ENCODE assay signal across 28 cellular contexts in the genomic region with DNA sequence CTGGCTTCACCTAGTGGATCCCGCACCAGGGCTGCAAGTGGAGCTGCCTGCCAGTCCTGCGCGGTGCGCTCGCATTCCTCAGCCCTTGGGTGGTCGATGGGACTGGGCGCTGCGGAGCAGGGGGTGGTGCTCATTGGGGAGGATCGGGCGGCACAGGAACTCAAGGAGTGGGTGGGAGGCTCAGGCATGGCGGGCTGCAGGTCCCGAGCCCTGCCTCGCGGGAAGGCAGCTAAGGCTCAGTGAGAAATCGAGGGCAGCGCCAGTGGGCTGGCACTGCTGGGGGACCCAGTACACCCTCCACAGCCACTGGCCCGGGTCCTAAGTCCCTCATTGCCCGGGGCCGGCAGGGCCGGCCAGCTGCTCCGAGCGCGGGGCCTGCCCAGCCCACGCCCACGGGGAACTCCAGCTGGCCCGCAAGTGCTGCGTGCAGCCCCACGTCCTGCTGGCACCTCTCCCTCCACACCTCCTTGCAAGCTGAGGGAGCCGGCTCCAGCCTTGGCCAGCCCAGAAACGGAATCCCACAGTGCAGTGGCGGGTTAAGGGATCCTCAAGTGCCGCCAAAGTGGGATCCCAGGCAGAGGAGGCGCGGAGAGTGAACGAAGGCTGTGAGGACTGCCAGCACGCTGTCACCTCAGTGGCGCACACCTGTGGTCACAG.
"Had no signal": no experiment of that assay in that cellular context is flagged by ENCODE, and none has a peak within 500 bp of the region (broad histone marks: within the 10 kb centered on the region; RNA-seq: fewer than 3 reads in every experiment).

No MANE protein-coding gene starts in this region.

- H3K27ac ChIP-seq: colonic mucosa, coronary artery, dorsolateral prefrontal cortex, epithelial cell of prostate, esophagus muscularis mucosa, esophagus squamous epithelium, foreskin keratinocyte, gastrocnemius medialis, gastroesophageal sphincter, heart left ventricle, heart right ventricle, hepatocyte had no signal

- H3K4me3 ChIP-seq: colonic mucosa, coronary artery, dorsolateral prefrontal cortex, esophagus muscularis mucosa, esophagus squamous epithelium, gastrocnemius medialis, gastroesophageal sphincter, heart left ventricle, heart right ventricle, hepatocyte had no signal

- H3K36me3 ChIP-seq: colonic mucosa, esophagus muscularis mucosa, esophagus squamous epithelium, gastrocnemius medialis, gastroesophageal sphincter, heart left ventricle, heart right ventricle had no signal

- H3K79me2 ChIP-seq: hepatocyte had no signal

- DNase-seq: colonic mucosa; cortex of kidney; dermis blood vessel endothelial cell; dorsolateral prefrontal cortex; effector CD4-positive, alpha-beta T cell; effector CD8-positive, alpha-beta T cell; effector memory CD4-positive, alpha-beta T cell; effector memory CD8-positive, alpha-beta T cell; endodermal cell; erythroblast; esophagus squamous epithelium; foreskin fibroblast; foreskin keratinocyte; foreskin melanocyte; gastrocnemius medialis; glutamatergic neuron; head of caudate nucleus; heart left ventricle; heart right ventricle had no signal

- H3K27me3 ChIP-seq: colonic mucosa, esophagus muscularis mucosa, esophagus squamous epithelium, foreskin keratinocyte, gastrocnemius medialis, gastroesophageal sphincter, hepatocyte had no signal

- H2AFZ ChIP-seq: hepatocyte had no signal

- H3K4me2 ChIP-seq: hepatocyte had no signal

- H3K9me3 ChIP-seq: colonic mucosa, esophagus muscularis mucosa, esophagus squamous epithelium, gastrocnemius medialis, gastroesophageal sphincter, heart left ventricle, heart right ventricle had no signal

- H3K4me1 ChIP-seq: colonic mucosa, esophagus muscularis mucosa, esophagus squamous epithelium, foreskin keratinocyte, gastrocnemius medialis, gastroesophageal sphincter, heart left ventricle, heart right ventricle had no signal

- ATAC-seq: effector memory CD8-positive, alpha-beta T cell; esophagus mucosa; gastrocnemius medialis; gastroesophageal sphincter; heart left ventricle; heart right ventricle had no signal

- FAIRE-seq: endometrium, endothelial cell of umbilical vein, frontal cortex had no signal
